ENCODE assay signal across 13 cellular contexts in the genomic region with DNA sequence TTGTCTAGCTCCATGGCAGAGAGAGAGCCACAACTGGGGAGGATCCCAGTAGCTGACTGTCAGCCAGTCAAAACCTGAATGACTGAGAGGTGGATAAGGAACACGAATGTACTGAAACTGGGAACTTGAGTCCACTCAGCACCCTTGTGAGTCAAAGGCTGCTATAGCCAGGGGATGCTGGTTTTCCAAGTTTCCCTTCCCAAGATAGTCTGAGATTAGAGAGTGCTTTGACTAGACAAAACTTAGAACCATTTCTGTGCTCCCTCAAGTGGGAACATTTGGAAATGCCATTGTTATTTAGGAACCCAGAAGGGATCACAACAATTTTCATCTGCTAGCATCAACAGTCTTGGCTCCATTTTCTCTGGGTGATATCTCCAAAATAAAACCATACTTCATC. TPM values are rescaled to one million over a fixed set of nuclear protein-coding genes. Genes with fewer than 3 reads are reported as not detected.
DNase-seq lines count a peak whose midpoint lies in the region; ATAC-seq and TF ChIP-seq lines count a peak whose summit lies in the region.
"Had no signal": no experiment of that assay in that cellular context is flagged by ENCODE, and none has a peak within 500 bp of the region (broad histone marks: within the 10 kb centered on the region; RNA-seq: fewer than 3 reads in every experiment).

No MANE protein-coding gene starts in this region.

- H3K4me1 ChIP-seq in heart right ventricle = peaks cover 0 to 56% (median 36%) of the 10 kb centered on the region in 9 donors

- TF ChIP-seq POLR2A in erythroblast (IDR thresholded peaks at IDR 0.05; ENCODE audit: low read length) = no peak

- CTCF ChIA-PET in RWPE1 (lab: Yijun Ruan, JAX) = interaction anchor here (0.6 to 1.4 kb wide), 3 partner anchors 14 to 252 kb away, joined by 3 to 6 read pairs (median 3); no protein-coding TSS in a partner anchor

- no peaks in the 10 kb centered on the region for H3K9me3 ChIP-seq in heart right ventricle
- H3K9me3 ChIP-seq: BLaER1 treated with 17β-estradiol and CSF1 and Interleukin-3, amounts not matched to agents 10 nM and 100 nM had no signal

- H3K4me3 ChIP-seq in heart right ventricle = no peak overlapping the region
- H3K4me3 ChIP-seq: BLaER1 treated with 17β-estradiol and CSF1 and Interleukin-3, amounts not matched to agents 10 nM and 100 nM had no signal

- DNase-seq in heart right ventricle (no peak), left cardiac atrium (no peak), RWPE1 (ENCODE audit: low spot score) (no peak), erythroblast (lab: John Stamatoyannopoulos, UW) (peak; percentile 41 to 43), superior temporal gyrus (ENCODE audit: extremely low spot score) (peak; percentile 32), CD1c-positive myeloid dendritic cell (ENCODE audit: extremely low spot score) (no peak), T-helper 9 cell (no peak), substantia nigra (lab: John Stamatoyannopoulos, UW) (no peak)
- DNase-seq: activated CD4-positive, alpha-beta T cell treated with anti-CD3 and anti-CD28 coated beads, Interleukin-2, amount 10 ng/mL, durations not matched to agents 7 days and 5 days; naive B cell; NCI-H446 treated with DMSO at 0.1 percent for 48 hours had no signal

- ATAC-seq in heart right ventricle (no peak), left cardiac atrium (no peak)
- ATAC-seq: activated naive CD4-positive, alpha-beta T cell treated with anti-CD3 and anti-CD28 coated beads, Interleukin-2, amount 50 U/mL, for 72 hours had no signal

- H3K36me3 ChIP-seq in heart right ventricle = peaks cover 0 to 43% (median 21%) of the 10 kb centered on the region in 9 donors

- peak overlapping the region in 3 of 10 donors; percentile 4 to 13 (median 11) for H3K27ac ChIP-seq in heart right ventricle
- no peak overlapping the region for H3K27ac ChIP-seq in RWPE1
- H3K27ac ChIP-seq in substantia nigra (ENCODE audit: low read depth, low read length, poor library complexity, severe bottlenecking) = no peak overlapping the region
- H3K27ac ChIP-seq: BLaER1 treated with 17β-estradiol and CSF1 and Interleukin-3, amounts not matched to agents 10 nM and 100 nM had no signal

- TF ChIP-seq CTCF in heart right ventricle (IDR thresholded peaks at IDR 0.05) (peak in 6 of 9 donors; percentile 12 to 41 (median 29)), RWPE1 (conservative IDR thresholded peaks at IDR 0.05; ENCODE audit: low read depth) (peak; percentile 16; the same call in 1 of the 2 replicates)

- WGBS in heart right ventricle, 2 donors = 23 to 49% methylated on average over 1 of the region's 1 CpG

- POLR2A ChIA-PET in RWPE1 (lab: Yijun Ruan, JAX; ENCODE audit: low non-redundant PET) = no interaction called here

- intact Hi-C loops in heart right ventricle (cut with DNase I) = no loop called here
- intact Hi-C loops in left cardiac atrium (cut with DNase I) = no loop called here

- no peaks in the 10 kb centered on the region for H3K27me3 ChIP-seq in heart right ventricle
- H3K27me3 ChIP-seq: BLaER1 treated with 17β-estradiol and CSF1 and Interleukin-3, amounts not matched to agents 10 nM and 100 nM had no signal

RNA-seq across cellular contexts. Expression of gene PRKAG1, which starts 4.0 kb away (rescaled TPM):
- total RNA-seq in heart right ventricle (100 to 1,000 TPM in 5 of 10 donors, 10 to 100 TPM in 5; 79.4 to 110 (median 100) TPM), left cardiac atrium (10 to 100 TPM; 70.2 to 72.2 TPM)
- 10 to 100 TPM; 71.0 to 77.5 TPM for polyA plus RNA-seq in heart right ventricle

RNA-seq across cellular contexts. Expression of gene DDN, which starts 15.4 kb away (rescaled TPM):
- 1 to 10 TPM in 1 of 10 donors, under 1 TPM in 9; 0.19 to 1.4 (median 0.49) TPM for total RNA-seq in heart right ventricle
- polyA plus RNA-seq in heart right ventricle = under 1 TPM; 0.19 to 0.37 TPM
- under 1 TPM; 0.29 to 0.84 TPM for total RNA-seq in left cardiac atrium

RNA-seq across cellular contexts. Expression of gene WNT1, which starts 36.4 kb away (rescaled TPM):
- total RNA-seq in heart right ventricle = not detected
- polyA plus RNA-seq in heart right ventricle = not detected
- total RNA-seq in left cardiac atrium = not detected

RNA-seq across cellular contexts. Expression of gene WNT10B, which starts 43.0 kb away (rescaled TPM):
- total RNA-seq in heart right ventricle (under 1 TPM in 9 of 10 donors, not detected in 1; 0.13 to 0.47 (median 0.20) TPM), left cardiac atrium (1 to 10 TPM in 1 of 2 donors, under 1 TPM in 1; 0.65 to 1.0 TPM)
- polyA plus RNA-seq in heart right ventricle = under 1 TPM; 0.20 to 0.22 TPM

RNA-seq across cellular contexts. Expression of gene KMT2D, which starts 46.0 kb away (rescaled TPM):
- total RNA-seq in heart right ventricle = 10 to 100 TPM; 32.6 to 65.3 (median 54.2) TPM
- 10 to 100 TPM in 1 of 2 donors, 1 to 10 TPM in 1; 9.6 to 60.6 TPM for polyA plus RNA-seq in heart right ventricle
- 10 to 100 TPM; 44.1 to 47.4 TPM for total RNA-seq in left cardiac atrium

Comparison
In these comparisons a context has a peak if more than half of its experiments do, and no peak if none do; other contexts are left out.
1. DNase-seq: peak in erythroblast (2 of 2) and superior temporal gyrus (single experiment); none in heart right ventricle (0 of 2), left cardiac atrium (single experiment), RWPE1 (single experiment), CD1c-positive myeloid dendritic cell (single experiment), T-helper 9 cell (single experiment) and substantia nigra (0 of 49).